In the genomic region with DNA sequence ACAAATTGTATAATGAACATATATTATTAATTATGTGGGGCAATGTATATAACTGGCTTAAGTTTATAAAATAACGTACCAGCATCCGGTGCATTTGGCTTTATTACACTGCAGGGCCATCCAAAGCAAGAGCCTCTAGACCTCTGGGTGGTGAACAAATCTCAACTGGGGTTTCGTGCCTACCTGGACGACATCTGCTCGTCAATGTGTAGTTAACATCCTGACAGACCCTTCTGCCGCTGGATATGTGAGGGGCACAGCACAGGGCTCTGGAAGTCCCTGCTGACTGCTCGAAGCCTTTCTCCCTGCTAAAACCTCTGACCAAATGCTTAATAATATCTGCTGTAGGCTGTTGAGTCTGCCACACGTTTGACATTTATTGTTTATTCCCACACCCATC, we compare ENCODE assay signal across 20 cellular contexts. TPM values are rescaled to one million over a fixed set of nuclear protein-coding genes. Genes with fewer than 3 reads are reported as not detected.
DNase-seq lines count a peak whose midpoint lies in the region; ATAC-seq and TF ChIP-seq lines count a peak whose summit lies in the region.
"Had no signal": no experiment of that assay in that cellular context is flagged by ENCODE, and none has a peak within 500 bp of the region (broad histone marks: within the 10 kb centered on the region; RNA-seq: fewer than 3 reads in every experiment).

No MANE protein-coding gene starts in this region.

- H3K9me3 ChIP-seq in BLaER1 (no peaks in the 10 kb centered on the region), DOHH2 (ENCODE audit: control insufficient read depth, insufficient read depth, low read length) (no peaks in the 10 kb centered on the region), right lobe of liver (no peaks in the 10 kb centered on the region), colonic mucosa (no peaks in the 10 kb centered on the region)
- H3K9me3 ChIP-seq: mucosa of descending colon, right atrium auricular region, SK-N-SH had no signal

- H3K27ac ChIP-seq in BLaER1 = no peak overlapping the region
- H3K27ac ChIP-seq in DOHH2 (ENCODE audit: low read depth, low read length) = no peak overlapping the region
- H3K27ac ChIP-seq in right lobe of liver = peak overlapping the region in 2 of 3 donors; percentile 78 to 91
- no peak overlapping the region for H3K27ac ChIP-seq in colonic mucosa
- H3K27ac ChIP-seq: right atrium auricular region had no signal

- TF ChIP-seq CTCF in DOHH2 (IDR thresholded peaks at IDR 0.05; ENCODE audit: low read depth, low read length, poor library complexity, severe bottlenecking) = no peak
- peak in 2 of 4 donors; percentile 32 to 38 for TF ChIP-seq CTCF in right lobe of liver (IDR thresholded peaks at IDR 0.05)
- TF ChIP-seq CTCF in colonic mucosa (IDR thresholded peaks at IDR 0.05) = no peak

- POLR2A ChIA-PET in T-cell (lab: Charles Lee) = no interaction called here

- H3K9me2 ChIP-seq in DOHH2 (replicated peaks; ENCODE audit: control insufficient read depth, low read length) = no peaks in the 10 kb centered on the region
- H3K9me2 ChIP-seq: SK-N-SH had no signal

- H4K20me1 ChIP-seq in BLaER1 (peaks cover 24% of the 10 kb centered on the region), DOHH2 (ENCODE audit: control insufficient read depth, insufficient read depth, low read depth, low read length) (peaks cover 16% of the 10 kb centered on the region)

- 81% methylated on average over 7 of the region's 8 CpGs for WGBS in right lobe of liver (ENCODE audit: insufficient coverage, low coverage, low lambda C conversion rate, missing lambda C conversion rate)

- no peak for DNase-seq in right lobe of liver
- DNase-seq in GOT3 (lab: John Stamatoyannopoulos, UW) = no peak
- no peak for DNase-seq in colonic mucosa
- DNase-seq in T-cell = no peak
- no peak for DNase-seq in effector CD8-positive, alpha-beta T cell (lab: John Stamatoyannopoulos, UW)
- DNase-seq: Calu3; caudate nucleus; left cardiac atrium; mucosa of descending colon; NCI-H1436 treated with DMSO at 0.1 percent for 48 hours; NK-92 treated with Interleukin-12 subunit alpha and Interleukin-12 subunit beta, amount 100 ng/mL, for 24 hours; nucleus accumbens; RPMI8226; SK-N-SH; stimulated activated CD4-positive, alpha-beta T cell treated with anti-CD3 and anti-CD28 coated beads, Interleukin-15, amount 100 ng/mL, for 24 hours had no signal

- no peak for ATAC-seq in activated T-helper 17 cell treated with anti-CD3 and anti-CD28 coated beads, Interleukin-2, amount 50 U/mL, for 72 hours (replicated peaks)
- ATAC-seq in right lobe of liver (peak in 3 of 4 donors; percentile 11 to 13 (median 12)), T-cell (replicated peaks in 1 of 4) (no peak)
- ATAC-seq: esophagus mucosa, left cardiac atrium, mucosa of descending colon had no signal

- H3K36me3 Mint-ChIP-seq in activated T-helper 17 cell treated with anti-CD3 and anti-CD28 coated beads, Interleukin-2, amount 50 U/mL, for 72 hours (ENCODE audit: low read depth) = peaks cover 33% of the 10 kb centered on the region
- no peaks in the 10 kb centered on the region for H3K36me3 Mint-ChIP-seq in T-cell

- no peak for TF ChIP-seq POLR2A in right lobe of liver (IDR thresholded peaks at IDR 0.05)

- no peaks in the 10 kb centered on the region for H3K27me3 ChIP-seq in BLaER1
- no peaks in the 10 kb centered on the region for H3K27me3 ChIP-seq in DOHH2 (ENCODE audit: control insufficient read depth, low read length)
- no peaks in the 10 kb centered on the region for H3K27me3 ChIP-seq in right lobe of liver
- no peaks in the 10 kb centered on the region for H3K27me3 ChIP-seq in colonic mucosa
- H3K27me3 ChIP-seq: right atrium auricular region had no signal

- H3K4me1 ChIP-seq in BLaER1 = peaks cover 44% of the 10 kb centered on the region
- H3K4me1 ChIP-seq in DOHH2 (ENCODE audit: control insufficient read depth, low read length) = peaks cover 38% of the 10 kb centered on the region
- peaks cover 0 to 45% (median 14%) of the 10 kb centered on the region in 4 donors for H3K4me1 ChIP-seq in right lobe of liver
- peaks cover 9% of the 10 kb centered on the region for H3K4me1 ChIP-seq in colonic mucosa

- H3K4me2 ChIP-seq in BLaER1 = no peak overlapping the region
- H3K4me2 ChIP-seq in DOHH2 (ENCODE audit: low read length) = peak overlapping the region; percentile 92; the same call in 1 of the 2 replicates

- peak overlapping the region; percentile 91 for H3K4me3 Mint-ChIP-seq in activated T-helper 17 cell treated with anti-CD3 and anti-CD28 coated beads, Interleukin-2, amount 50 U/mL, for 72 hours
- no peak overlapping the region for H3K4me3 Mint-ChIP-seq in T-cell

- H3K79me2 ChIP-seq in DOHH2 (ENCODE audit: control insufficient read depth, low read length) = peaks cover 69% of the 10 kb centered on the region

- H3K4me3 ChIP-seq in BLaER1 (no peak overlapping the region), DOHH2 (ENCODE audit: low read length) (no peak overlapping the region), right lobe of liver (no peak overlapping the region), colonic mucosa (no peak overlapping the region)
- H3K4me3 ChIP-seq: mucosa of descending colon, right atrium auricular region had no signal

- peak overlapping the region; percentile 43 for H3K27ac Mint-ChIP-seq in activated T-helper 17 cell treated with anti-CD3 and anti-CD28 coated beads, Interleukin-2, amount 50 U/mL, for 72 hours
- H3K27ac Mint-ChIP-seq in T-cell = no peak overlapping the region

- H3K9ac ChIP-seq in BLaER1 (peak overlapping the region; percentile 29; the same call in 1 of the 2 replicates), colonic mucosa (ENCODE audit: low read depth in 2 of 2, low read length in 2 of 2) (no peak overlapping the region)
- H3K9ac ChIP-seq: SK-N-SH had no signal

- intact Hi-C loops in right lobe of liver (cut with DNase I) (no loop called here), colonic mucosa (cut with DNase I) (loop anchor here (5.0 kb wide), 2 partner anchors 87 to 228 kb away; a partner anchor contains a TSS)

- H3K27me3 Mint-ChIP-seq in activated T-helper 17 cell treated with anti-CD3 and anti-CD28 coated beads, Interleukin-2, amount 50 U/mL, for 72 hours = no peaks in the 10 kb centered on the region
- no peaks in the 10 kb centered on the region for H3K27me3 Mint-ChIP-seq in T-cell

- peaks cover 5% of the 10 kb centered on the region; the same call in 1 of the 2 replicates for H3F3A ChIP-seq in DOHH2 (ENCODE audit: control insufficient read depth, insufficient read depth)

- CTCF ChIA-PET in T-cell (lab: Charles Lee) = no interaction called here

- H3K36me3 ChIP-seq in BLaER1 (peaks cover 25% of the 10 kb centered on the region), DOHH2 (ENCODE audit: control insufficient read depth, low read length) (peaks cover 39% of the 10 kb centered on the region), right lobe of liver (no peaks in the 10 kb centered on the region), colonic mucosa (no peaks in the 10 kb centered on the region)
- H3K36me3 ChIP-seq: right atrium auricular region had no signal

- peaks cover 23% of the 10 kb centered on the region for H3K4me1 Mint-ChIP-seq in activated T-helper 17 cell treated with anti-CD3 and anti-CD28 coated beads, Interleukin-2, amount 50 U/mL, for 72 hours
- H3K4me1 Mint-ChIP-seq in T-cell = peaks cover 41 to 49% (median 42%) of the 10 kb centered on the region in 3 donors

- H3K9me3 Mint-ChIP-seq in activated T-helper 17 cell treated with anti-CD3 and anti-CD28 coated beads, Interleukin-2, amount 50 U/mL, for 72 hours = no peaks in the 10 kb centered on the region
- no peaks in the 10 kb centered on the region for H3K9me3 Mint-ChIP-seq in T-cell

RNA-seq across cellular contexts. Expression of a gene that starts 2.3 kb away (rescaled TPM):
- 10 to 100 TPM; 14.2 to 15.4 TPM for total RNA-seq in activated T-helper 17 cell treated with anti-CD3 and anti-CD28 coated beads, Interleukin-2, amount 50 U/mL, for 72 hours
- total RNA-seq in right lobe of liver = 1 to 10 TPM; 5.0 to 9.4 (median 6.9) TPM
- 10 to 100 TPM; 11.9 to 20.3 TPM for total RNA-seq in colonic mucosa
- 10 to 100 TPM in 3 of 5 donors, 1 to 10 TPM in 2; 4.1 to 14.5 (median 12.7) TPM for total RNA-seq in T-cell

RNA-seq across cellular contexts. Expression of a gene that starts 2.5 kb away (rescaled TPM):
- 10 to 100 TPM; 33.0 to 59.1 TPM for total RNA-seq in activated T-helper 17 cell treated with anti-CD3 and anti-CD28 coated beads, Interleukin-2, amount 50 U/mL, for 72 hours
- 10 to 100 TPM; 18.6 to 47.8 (median 39.0) TPM for total RNA-seq in right lobe of liver
- total RNA-seq in colonic mucosa = 10 to 100 TPM; 60.7 to 88.1 TPM
- total RNA-seq in T-cell = 10 to 100 TPM; 33.8 to 46.6 (median 43.7) TPM

Comparison
In these comparisons a context has a peak if more than half of its experiments do, and no peak if none do; other contexts are left out.
1. H3K27ac ChIP-seq: peak in right lobe of liver (2 of 3); none in BLaER1 (single experiment), DOHH2 (single experiment) and colonic mucosa (single experiment).
2. ATAC-seq: peak in right lobe of liver (3 of 4); none in activated T-helper 17 cell treated with anti-CD3 and anti-CD28 coated beads, Interleukin-2, amount 50 U/mL, for 72 hours (single experiment) and T-cell (0 of 4).